8 cellular contexts compared by ENCODE assay signal in the genomic region with DNA sequence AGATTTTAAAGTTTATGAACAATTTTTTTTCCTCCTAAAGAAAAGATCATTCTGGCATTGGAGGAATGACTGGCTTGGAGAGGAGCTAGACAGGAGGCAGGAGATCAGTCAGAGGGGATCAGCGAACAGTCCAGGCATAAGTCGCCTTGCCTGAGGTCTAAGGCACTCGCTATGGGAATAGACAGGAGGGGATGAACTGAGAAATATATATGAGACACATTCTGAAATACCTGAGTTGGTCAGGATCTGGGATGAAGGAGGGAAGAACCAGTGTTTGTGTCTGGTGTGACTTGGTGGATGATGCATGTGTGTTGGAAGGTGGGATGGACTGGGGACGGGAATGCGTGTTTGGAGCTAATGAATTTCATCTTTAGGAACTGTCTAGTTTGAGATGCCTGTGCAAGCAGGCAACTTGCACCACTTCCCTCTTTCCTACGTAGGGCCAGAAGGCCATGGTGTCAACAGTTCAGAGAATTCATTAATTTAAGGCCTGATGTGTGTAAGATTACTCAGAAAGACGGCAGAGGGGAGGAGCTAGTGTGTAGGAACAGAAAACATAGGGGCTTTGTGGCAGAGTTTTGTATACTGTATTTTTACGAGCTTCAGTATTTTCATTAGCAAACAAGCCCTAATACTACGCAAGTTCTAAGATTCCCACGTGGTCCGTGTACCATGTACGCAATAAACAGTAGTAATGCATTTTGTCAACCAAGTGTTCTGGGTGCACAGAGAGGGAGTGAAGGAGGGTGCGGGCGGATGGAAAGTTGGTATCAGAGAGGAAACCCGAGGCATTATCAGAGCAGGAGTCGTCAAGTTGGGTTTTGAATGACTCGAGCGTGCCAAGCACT. TPM values are rescaled to one million over a fixed set of nuclear protein-coding genes. Genes with fewer than 3 reads are reported as not detected.
DNase-seq lines count a peak whose midpoint lies in the region; ATAC-seq and TF ChIP-seq lines count a peak whose summit lies in the region.

No MANE protein-coding gene starts in this region.

- ATAC-seq in HCT116 (peak; percentile 14), gastrocnemius medialis (peak; percentile 8 to 25), HG03469 (IDR thresholded peaks at IDR 0.05; ENCODE audit: unreplicated experiment) (no peak)

- H4K20me1 ChIP-seq in HCT116 (ENCODE audit: insufficient read depth), result no peaks in the 10 kb centered on the region

- H3K9me2 ChIP-seq in HCT116 (ENCODE audit: insufficient read depth), result no peaks in the 10 kb centered on the region

- H3K9me3 ChIP-seq in HCT116 (ENCODE audit: control insufficient read depth in 1 of 2, insufficient read depth in 1 of 2, low read depth in 1 of 2, low read length in 2 of 2) (no peaks in the 10 kb centered on the region), left ventricle myocardium inferior (replicated peaks) (no peaks in the 10 kb centered on the region), gastrocnemius medialis (no peaks in the 10 kb centered on the region)

- H3K79me2 ChIP-seq in HCT116 (ENCODE audit: insufficient read depth, low read length), result peaks cover 21% of the 10 kb centered on the region

- peak overlapping the region; percentile 97 for H3K4me3 Mint-ChIP-seq in activated naive CD4-positive, alpha-beta T cell treated with anti-CD3 and anti-CD28 coated beads, Interleukin-2, amount 50 U/mL, for 24 hours

- peak overlapping the region; percentile 85 for H3K4me2 ChIP-seq in HCT116 (ENCODE audit: low read length)

- no peak for TF ChIP-seq RAD21 in HCT116 (IDR thresholded peaks at IDR 0.05; ENCODE audit: low read depth)

- peak overlapping the region; percentile 74 for H3K27ac ChIP-seq in HCT116 (ENCODE audit: low read depth, low read length)
- H3K27ac ChIP-seq in left ventricle myocardium inferior (replicated peaks), result peak overlapping the region; percentile 94
- peak overlapping the region; percentile 78 to 90 (median 86) for H3K27ac ChIP-seq in gastrocnemius medialis

- in situ Hi-C loops in gastrocnemius medialis (cut with MboI; ENCODE audit: low sequenced_read_pairs in 4 of 4), result no loop called here

- peak overlapping the region; percentile 66 for H3K9ac ChIP-seq in HCT116 (ENCODE audit: low read length)

- no peak for TF ChIP-seq CTCF in GM10248 (IDR thresholded peaks at IDR 0.05; ENCODE audit: control extremely low read depth, extremely low read depth, low read depth, missing control alignments)
- no peak for TF ChIP-seq CTCF in HCT116 (IDR thresholded peaks at IDR 0.05 in 2 of 3, conservative IDR thresholded peaks at IDR 0.05 in 1 of 3; ENCODE audit: borderline replicate concordance in 1 of 3, insufficient read depth in 1 of 3, low read depth in 2 of 3, low read length in 2 of 3)
- no peak for TF ChIP-seq CTCF in left ventricle myocardium inferior (IDR thresholded peaks at IDR 0.05; ENCODE audit: borderline replicate concordance)
- no peak for TF ChIP-seq CTCF in gastrocnemius medialis (IDR thresholded peaks at IDR 0.05 in 4 of 5, conservative IDR thresholded peaks at IDR 0.05 in 1 of 5)

- H2AFZ ChIP-seq in HCT116 (ENCODE audit: low read depth, low read length, poor library complexity, severe bottlenecking), result peak overlapping the region; percentile 5

- POLR2A ChIA-PET in GM10248 (lab: Yijun Ruan, JAX) (interaction anchor here (0.8 kb wide), 1 partner anchor 456 kb away, joined by 3 read pairs; no protein-coding TSS in a partner anchor), HCT116 (lab: Charles Lee) (interaction anchor here (1.0 to 1.3 kb wide), 5 partner anchors 10 to 295 kb away, joined by 3 to 4 read pairs (median 4); no protein-coding TSS in a partner anchor)

- H3K36me3 ChIP-seq in HCT116 (ENCODE audit: control insufficient read depth in 1 of 2, insufficient read depth in 2 of 2, low read length in 2 of 2) (peaks cover 24 to 29% of the 10 kb centered on the region in 2 experiments), left ventricle myocardium inferior (peaks cover 32% of the 10 kb centered on the region), gastrocnemius medialis (peaks cover 3 to 36% of the 10 kb centered on the region in 2 donors)

- RAD21 ChIA-PET in HCT116 (lab: Charles Lee; ENCODE audit: low non-redundant PET in 1 of 2, low total read pairs in 2 of 2, uncharacterized antibody in 2 of 2, unreplicated experiment in 2 of 2), result no interaction called here

- H3K4me1 ChIP-seq in HCT116 (ENCODE audit: control insufficient read depth in 1 of 2, insufficient read depth in 2 of 2, low read length in 2 of 2), result peaks cover 30 to 42% of the 10 kb centered on the region in 2 experiments
- H3K4me1 ChIP-seq in left ventricle myocardium inferior, result peaks cover 31% of the 10 kb centered on the region
- peaks cover 12 to 23% of the 10 kb centered on the region in 2 donors for H3K4me1 ChIP-seq in gastrocnemius medialis

- peaks cover 2% of the 10 kb centered on the region for H3K36me3 Mint-ChIP-seq in activated naive CD4-positive, alpha-beta T cell treated with anti-CD3 and anti-CD28 coated beads, Interleukin-2, amount 50 U/mL, for 24 hours

- TSS peak; percentile 39 for BruUV-seq in HCT116 (replicated peaks; lab: Mats Ljungman, UMichigan)

- intact Hi-C loops in HCT116 (cut with micrococcal nuclease), result no loop called here
- intact Hi-C loops in left ventricle myocardium inferior (cut with micrococcal nuclease), result no loop called here
- intact Hi-C loops in gastrocnemius medialis (cut with DNase I; ENCODE audit: low total_unique reads), result loop anchor here (1.0 kb wide), 1 partner anchor 599 kb away; the partner anchor contains the start of gene BCAS3

- no peak for TF ChIP-seq POLR2A in HCT116 (IDR thresholded peaks at IDR 0.05; ENCODE audit: borderline replicate concordance, extremely low read depth, insufficient read depth, insufficient read length)
- no peak for TF ChIP-seq POLR2A in gastrocnemius medialis (IDR thresholded peaks at IDR 0.05)

- H3K27me3 Mint-ChIP-seq in activated naive CD4-positive, alpha-beta T cell treated with anti-CD3 and anti-CD28 coated beads, Interleukin-2, amount 50 U/mL, for 24 hours, result no peaks in the 10 kb centered on the region

- peaks cover 25% of the 10 kb centered on the region for H3K4me1 Mint-ChIP-seq in activated naive CD4-positive, alpha-beta T cell treated with anti-CD3 and anti-CD28 coated beads, Interleukin-2, amount 50 U/mL, for 24 hours

- H3K27me3 ChIP-seq in HCT116 (ENCODE audit: insufficient read depth, low read length), result no peaks in the 10 kb centered on the region
- H3K27me3 ChIP-seq in left ventricle myocardium inferior (ENCODE audit: low read depth), result no peaks in the 10 kb centered on the region
- H3K27me3 ChIP-seq in gastrocnemius medialis, result no peaks in the 10 kb centered on the region

- DNase-seq in GM10248 (ENCODE audit: extremely low spot score) (peak; percentile 26), HCT116 (ENCODE audit: low read depth, low spot score) (no peak), NOMO-1 (lab: John Stamatoyannopoulos, UW; ENCODE audit: unreplicated experiment in 2 of 2) (peak; percentile 66 to 76), left ventricle myocardium inferior (no peak), gastrocnemius medialis (no peak), cerebellar nuclear complex (lab: John Stamatoyannopoulos, UW) (no peak)

- CTCF ChIA-PET in GM10248 (lab: Yijun Ruan, JAX), result interaction anchor here (0.8 to 2.2 kb wide), 6 partner anchors 12 to 319 kb away, joined by 3 to 10 read pairs (median 4); no protein-coding TSS in a partner anchor
- CTCF ChIA-PET in HCT116 (lab: Charles Lee), result no interaction called here

- H3K9me3 Mint-ChIP-seq in activated naive CD4-positive, alpha-beta T cell treated with anti-CD3 and anti-CD28 coated beads, Interleukin-2, amount 50 U/mL, for 24 hours, result no peaks in the 10 kb centered on the region

- H3K4me3 ChIP-seq in HCT116 (replicated peaks in 1 of 2; ENCODE audit: low read depth in 1 of 2, low read length in 2 of 2), result peak overlapping the region; percentile 61 to 75
- H3K4me3 ChIP-seq in left ventricle myocardium inferior, result peak overlapping the region; percentile 79
- peak overlapping the region; percentile 81 to 99 (median 84) for H3K4me3 ChIP-seq in gastrocnemius medialis

- H3K27ac Mint-ChIP-seq in activated naive CD4-positive, alpha-beta T cell treated with anti-CD3 and anti-CD28 coated beads, Interleukin-2, amount 50 U/mL, for 24 hours, result peak overlapping the region; percentile 97

TF ChIP-seq in HCT116, 20 proteins besides CTCF, POLR2A, EP300 and RAD21 (continues in another document):
- TF ChIP-seq EZH2phosphoT487 (IDR thresholded peaks at IDR 0.05; ENCODE audit: borderline replicate concordance), result no peak
- TF ChIP-seq, protein P1, sequence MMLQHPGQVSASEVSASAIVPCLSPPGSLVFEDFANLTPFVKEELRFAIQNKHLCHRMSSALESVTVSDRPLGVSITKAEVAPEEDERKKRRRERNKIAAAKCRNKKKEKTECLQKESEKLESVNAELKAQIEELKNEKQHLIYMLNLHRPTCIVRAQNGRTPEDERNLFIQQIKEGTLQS (IDR thresholded peaks at IDR 0.05), result no peak
- TF ChIP-seq POLR2AphosphoS5 (IDR thresholded peaks at IDR 0.05; ENCODE audit: low read depth, low read length), result no peak
- TF ChIP-seq ZNF274 (IDR thresholded peaks at IDR 0.05; ENCODE audit: low read depth, low read length), result no peak
- TF ChIP-seq SP1 (IDR thresholded peaks at IDR 0.05; ENCODE audit: low read depth), result no peak
- no peak for TF ChIP-seq CEBPB (IDR thresholded peaks at IDR 0.05; ENCODE audit: low read depth)
- no peak for TF ChIP-seq CBX3 (IDR thresholded peaks at IDR 0.05; ENCODE audit: low read depth)
- TF ChIP-seq FOSL1 (IDR thresholded peaks at IDR 0.05; ENCODE audit: low read depth), result no peak
- no peak for TF ChIP-seq TCF7L2 (IDR thresholded peaks at IDR 0.05; ENCODE audit: borderline replicate concordance, extremely low read depth, insufficient read depth, insufficient read length)
- no peak for TF ChIP-seq ZBTB33 (IDR thresholded peaks at IDR 0.05; ENCODE audit: extremely low read depth, insufficient replicate concordance, low read length)
- no peak for TF ChIP-seq SIN3A (IDR thresholded peaks at IDR 0.05; ENCODE audit: low read depth)

RNA-seq across cellular contexts. Expression of gene HEATR6, which starts 0.8 kb away (rescaled TPM):
- 39.0 TPM for total RNA-seq in HCT116 (2021; ENCODE audit: unreplicated experiment)
- polyA plus RNA-seq in HCT116 (2012), result 26.8 and 28.9 TPM in 2 replicates
- total RNA-seq in left ventricle myocardium inferior, result 13.0 TPM
- total RNA-seq in gastrocnemius medialis, result 10 to 100 TPM in 3 of 4 donors, 1 to 10 TPM in 1; 7.0 to 17.9 (median 10.5) TPM

Comparison
In these comparisons a context has a peak if more than half of its experiments do, and no peak if none do; other contexts are left out.
1. DNase-seq: peak in GM10248 (single experiment) and NOMO-1 (2 of 2); none in HCT116 (single experiment), left ventricle myocardium inferior (single experiment), gastrocnemius medialis (0 of 2) and cerebellar nuclear complex (0 of 2).
2. Peak in every context shown above with its lines, with median percentiles within 50 percentile points of each other: H3K27ac ChIP-seq and H3K4me3 ChIP-seq.